20 cellular contexts compared by ENCODE assay signal in the genomic region with DNA sequence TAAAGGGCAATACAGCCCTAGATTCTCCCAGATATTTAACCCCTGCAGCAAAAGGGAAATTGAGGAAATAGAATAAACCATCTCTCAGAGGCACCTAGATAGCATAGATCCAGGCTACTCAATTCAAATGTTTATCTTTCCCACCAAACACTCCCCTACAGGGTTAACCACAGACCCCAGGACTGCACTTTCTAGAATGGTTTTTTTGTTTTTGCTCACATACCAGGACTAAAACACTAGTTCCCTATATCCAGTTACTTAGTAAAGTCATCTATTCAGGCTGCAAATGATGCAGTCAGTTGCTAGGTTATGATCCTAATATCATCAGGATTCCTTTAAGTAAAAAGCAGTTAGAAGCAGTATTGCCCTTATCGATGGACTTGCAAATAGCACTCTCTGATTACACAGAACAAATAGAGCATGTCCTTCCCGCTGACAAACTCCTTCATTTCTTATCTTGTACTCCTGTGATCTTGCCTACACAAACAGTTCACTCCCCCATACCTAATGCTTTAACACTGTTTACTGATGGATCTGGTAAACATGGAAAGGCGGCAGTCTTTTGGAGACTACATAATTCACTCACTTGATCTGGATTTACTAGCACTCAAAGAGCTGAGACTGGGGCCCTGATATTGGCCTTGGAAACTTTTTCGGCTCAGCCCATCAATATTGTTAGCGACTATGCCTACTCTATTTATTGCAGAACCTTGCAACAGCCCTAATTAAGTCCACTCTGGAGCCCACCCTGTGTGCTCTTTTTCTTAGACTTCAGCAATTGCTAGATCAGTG.
DNase-seq lines count a peak whose midpoint lies in the region; ATAC-seq, FAIRE-seq and TF ChIP-seq lines count a peak whose summit lies in the region.
"Had no signal": no experiment of that assay in that cellular context is flagged by ENCODE, and none has a peak within 500 bp of the region (broad histone marks: within the 10 kb centered on the region; RNA-seq: fewer than 3 reads in every experiment).

No MANE protein-coding gene starts in this region.

- no peak for TF ChIP-seq POLR2A in H54 (IDR thresholded peaks at IDR 0.05; ENCODE audit: low read depth, low read length)

- H3K36me3 ChIP-seq in hepatocyte (replicated peaks; ENCODE audit: insufficient read depth, low read depth): no peaks in the 10 kb centered on the region
- H3K36me3 ChIP-seq: MG63 had no signal

- no peaks in the 10 kb centered on the region for H3K27me3 ChIP-seq in hepatocyte
- no peaks in the 10 kb centered on the region for H3K27me3 ChIP-seq in right cardiac atrium (ENCODE audit: control insufficient read depth, insufficient read depth)
- H3K27me3 ChIP-seq: MG63 had no signal

- no peak overlapping the region for H3K4me3 Mint-ChIP-seq in nephron progenitor cell
- H3K4me3 Mint-ChIP-seq: B cell; CD4-positive, alpha-beta T cell had no signal

- H3K9me3 ChIP-seq in hepatocyte (ENCODE audit: low read depth) (no peaks in the 10 kb centered on the region), right cardiac atrium (ENCODE audit: control insufficient read depth, low read length) (no peaks in the 10 kb centered on the region)
- H3K9me3 ChIP-seq: MG63 had no signal

- H3K79me2 ChIP-seq in hepatocyte: no peaks in the 10 kb centered on the region

- DNase-seq in DMS53 treated with DMSO at 0.1 percent for 48 hours (lab: John Stamatoyannopoulos, UW; ENCODE audit: unreplicated experiment) (peak; percentile 23), LNCaP clone FGC (ENCODE audit: low read depth) (peak; percentile 50), hepatocyte (ENCODE audit: low spot score) (peak; percentile 55), nephron progenitor cell (no peak), CD1c-positive myeloid dendritic cell (ENCODE audit: extremely low spot score) (no peak), right cardiac atrium (no peak), H54 (ENCODE audit: insufficient read length, low spot score) (no peak)
- DNase-seq: CD4-positive, alpha-beta T cell; DMS79 treated with DMSO at 0.1 percent for 48 hours; MG63; NCI-H1092 treated with DMSO at 0.1 percent for 48 hours; NCI-H187; NCI-H2171; NCI-H82; SW 1271 had no signal

- H3K4me3 ChIP-seq in LNCaP clone FGC (ENCODE audit: low read depth, low read length): no peak overlapping the region
- H3K4me3 ChIP-seq in hepatocyte: no peak overlapping the region
- H3K4me3 ChIP-seq in right cardiac atrium (ENCODE audit: low read length): no peak overlapping the region
- H3K4me3 ChIP-seq: MG63 had no signal

- H2AFZ ChIP-seq in hepatocyte: no peak overlapping the region

- peaks cover 5% of the 10 kb centered on the region for H3K4me1 ChIP-seq in hepatocyte (ENCODE audit: insufficient read depth)
- H3K4me1 ChIP-seq in right cardiac atrium (ENCODE audit: control insufficient read depth, insufficient read depth, low read length): no peaks in the 10 kb centered on the region

- peaks cover 18% of the 10 kb centered on the region for H3K27me3 Mint-ChIP-seq in nephron progenitor cell (ENCODE audit: low read depth, poor library complexity)
- H3K27me3 Mint-ChIP-seq: B cell; CD4-positive, alpha-beta T cell had no signal

- no peak overlapping the region for H3K4me2 ChIP-seq in hepatocyte

- TF ChIP-seq CTCF in LNCaP clone FGC (IDR thresholded peaks at IDR 0.05; ENCODE audit: control insufficient read depth, extremely low read depth, insufficient read depth) (no peak), hepatocyte (IDR thresholded peaks at IDR 0.05; ENCODE audit: poor library complexity) (no peak), nephron progenitor cell (IDR thresholded peaks at IDR 0.05) (no peak)

- FAIRE-seq in H54 (lab: Jason Lieb, UNC): no peak
- FAIRE-seq: G401.6 had no signal

- peak overlapping the region; percentile 5 for H3K27ac Mint-ChIP-seq in nephron progenitor cell
- H3K27ac Mint-ChIP-seq: B cell; CD4-positive, alpha-beta T cell had no signal

- no peaks in the 10 kb centered on the region for H3K9me2 ChIP-seq in hepatocyte (replicated peaks; ENCODE audit: insufficient read depth)

- peaks cover 32% of the 10 kb centered on the region for H3K4me1 Mint-ChIP-seq in nephron progenitor cell
- H3K4me1 Mint-ChIP-seq: B cell had no signal

- peak overlapping the region; percentile 62 for H3K27ac ChIP-seq in hepatocyte
- H3K27ac ChIP-seq in right cardiac atrium (ENCODE audit: low read length): no peak overlapping the region

- WGBS in hepatocyte (ENCODE audit: low lambda C conversion rate, missing lambda C conversion rate): 36% methylated on average over 5 of the region's 5 CpGs
- 57% methylated on average over 5 of the region's 5 CpGs for WGBS in right cardiac atrium

- H3K36me3 Mint-ChIP-seq in nephron progenitor cell (ENCODE audit: low read depth): peaks cover 39% of the 10 kb centered on the region

- peaks cover 48% of the 10 kb centered on the region for H3K9me3 Mint-ChIP-seq in nephron progenitor cell

- H4K20me1 ChIP-seq in hepatocyte (ENCODE audit: insufficient read depth, poor library complexity, severe bottlenecking): no peaks in the 10 kb centered on the region

- ATAC-seq in GM21447 (IDR thresholded peaks at IDR 0.05; ENCODE audit: unreplicated experiment) (no peak), right cardiac atrium (no peak)
- ATAC-seq: HCT116, Panc1 had no signal

- intact Hi-C loops in right cardiac atrium (cut with DNase I): no loop called here

Comparison
In these comparisons a context has a peak if more than half of its experiments do, and no peak if none do; other contexts are left out.
1. DNase-seq: peak in DMS53 treated with DMSO at 0.1 percent for 48 hours (single experiment), LNCaP clone FGC (single experiment) and hepatocyte (single experiment); none in nephron progenitor cell (single experiment), CD1c-positive myeloid dendritic cell (single experiment), right cardiac atrium (0 of 3) and H54 (single experiment).